Comparison of ENCODE assay signal across 2 cellular contexts in genomic region chr22:36104988-36105387, GRCh38.
TF ChIP-seq lines count a peak whose summit lies in the region.

No MANE protein-coding gene starts in this region.

TF ChIP-seq in IMR-90, 13 proteins besides CTCF, POLR2A, EP300 and RAD21:
- TF ChIP-seq NFE2L2 (IDR thresholded peaks at IDR 0.05; ENCODE audit: low read depth, low read length) (no peak), MAFK (IDR thresholded peaks at IDR 0.05; ENCODE audit: low read depth, low read length) (no peak), BHLHE40 (IDR thresholded peaks at IDR 0.05; ENCODE audit: low read depth, low read length) (no peak), CHD1 (IDR thresholded peaks at IDR 0.05; ENCODE audit: low read depth, low read length) (no peak), ELK1 (IDR thresholded peaks at IDR 0.05; ENCODE audit: borderline replicate concordance, low read depth, low read length) (no peak), MAZ (IDR thresholded peaks at IDR 0.05; ENCODE audit: borderline replicate concordance, low read depth, low read length) (no peak), USF2 (IDR thresholded peaks at IDR 0.05; ENCODE audit: low read depth, low read length) (no peak), RCOR1 (IDR thresholded peaks at IDR 0.05; ENCODE audit: insufficient replicate concordance, low read length) (no peak), FOS (IDR thresholded peaks at IDR 0.05; ENCODE audit: low read depth, low read length) (no peak), MXI1 (IDR thresholded peaks at IDR 0.05; ENCODE audit: borderline replicate concordance, low read depth, low read length) (no peak), RFX5 (IDR thresholded peaks at IDR 0.05; ENCODE audit: low read depth, low read length) (no peak), CEBPB (IDR thresholded peaks at IDR 0.05; ENCODE audit: low read depth, low read length) (no peak), SMC3 (IDR thresholded peaks at IDR 0.05; ENCODE audit: low read depth, low read length) (no peak)

TF ChIP-seq in K562, 482 proteins besides CTCF, POLR2A, EP300 and RAD21:
- TF ChIP-seq CHD7 (IDR thresholded peaks at IDR 0.05; ENCODE audit: low read depth, low read length) = no peak
- TF ChIP-seq FOSL1 (tag; conservative IDR thresholded peaks at IDR 0.05) = peak; percentile 42; the same call in 1 of the 2 replicates
- no peak for TF ChIP-seq ZNF174 (CRISPR knock-in tag; IDR thresholded peaks at IDR 0.05)
- TF ChIP-seq YY1 (IDR thresholded peaks at IDR 0.05; ENCODE audit: borderline replicate concordance in 1 of 3, control insufficient read depth in 1 of 3, extremely low read depth in 1 of 3, insufficient read depth in 3 of 3, insufficient read length in 1 of 3, insufficient replicate concordance in 2 of 3, low read depth in 1 of 3, low read length in 2 of 3) = no peak
- no peak for TF ChIP-seq TEAD2 (tag; IDR thresholded peaks at IDR 0.05)
- no peak for TF ChIP-seq MEIS2 (IDR thresholded peaks at IDR 0.05; ENCODE audit: partially characterized antibody)
- no peak for TF ChIP-seq SMAD2 (IDR thresholded peaks at IDR 0.05; ENCODE audit: low read depth, low read length)
- no peak for TF ChIP-seq ZSCAN29 (IDR thresholded peaks at IDR 0.05)
- TF ChIP-seq ESRRA (IDR thresholded peaks at IDR 0.05; ENCODE audit: borderline replicate concordance, low read depth) = no peak
- no peak for TF ChIP-seq MLX (CRISPR knock-in tag; conservative IDR thresholded peaks at IDR 0.05)
- no peak for TF ChIP-seq ZFP91 (CRISPR knock-in tag; IDR thresholded peaks at IDR 0.05)
- TF ChIP-seq DLX4 (CRISPR knock-in tag; IDR thresholded peaks at IDR 0.05) = no peak
- no peak for TF ChIP-seq ZNF23 (CRISPR knock-in tag; IDR thresholded peaks at IDR 0.05)
- no peak for TF ChIP-seq U2AF2 (optimal IDR thresholded peaks at IDR 0.05; ENCODE audit: low read depth, low read length)
- no peak for TF ChIP-seq IRF2 (CRISPR knock-in tag; IDR thresholded peaks at IDR 0.05)
- TF ChIP-seq HDGF (IDR thresholded peaks at IDR 0.05) = no peak
- TF ChIP-seq PHF21A (IDR thresholded peaks at IDR 0.05; ENCODE audit: borderline replicate concordance, low read depth) = no peak
- TF ChIP-seq ATF3 (IDR thresholded peaks at IDR 0.05) = peak; percentile 63
- TF ChIP-seq ATF3 (CRISPR knock-in tag; conservative IDR thresholded peaks at IDR 0.05) = no peak
